ENCODE assay signal across 9 cellular contexts in the genomic region with DNA sequence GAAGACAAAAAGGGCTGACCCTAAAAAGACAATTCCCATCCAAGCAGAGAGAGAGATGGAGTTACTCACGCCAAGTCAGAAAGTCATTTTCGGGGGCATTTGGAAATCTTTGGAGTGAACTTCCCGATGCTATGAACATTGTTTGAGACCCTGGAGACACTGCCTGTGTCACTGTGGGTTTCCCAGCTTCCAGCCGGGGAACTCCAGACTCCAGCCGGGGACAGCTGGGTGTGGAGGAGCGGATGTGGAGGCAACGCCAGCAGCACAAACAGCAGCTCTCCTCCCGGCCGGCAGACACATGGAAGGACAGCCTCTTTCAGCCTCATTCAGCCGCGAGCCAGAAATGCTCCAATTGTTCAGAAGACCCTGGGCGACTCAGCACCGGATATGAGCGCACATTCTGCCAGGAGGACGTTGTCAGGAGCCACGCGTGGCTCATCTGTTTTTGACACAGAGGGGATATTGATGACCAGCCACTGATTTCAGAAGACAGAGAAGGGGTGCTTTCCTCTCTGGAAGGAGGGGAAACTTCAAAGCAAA.
DNase-seq lines count a peak whose midpoint lies in the region; FAIRE-seq and TF ChIP-seq lines count a peak whose summit lies in the region.
"Had no signal": no experiment of that assay in that cellular context is flagged by ENCODE, and none has a peak within 500 bp of the region (broad histone marks: within the 10 kb centered on the region; RNA-seq: fewer than 3 reads in every experiment).

No MANE protein-coding gene starts in this region.

- no peaks in the 10 kb centered on the region for H3K9me3 ChIP-seq in GM23248 (ENCODE audit: low read depth)
- H3K9me3 ChIP-seq in skeletal muscle satellite cell (replicated peaks; ENCODE audit: low read length): no peaks in the 10 kb centered on the region

- WGBS in GM23248 (ENCODE audit: low coverage in 1 of 2, low lambda C conversion rate in 2 of 2, missing lambda C conversion rate in 2 of 2), 2 experiments: 45 to 49% methylated on average over 17 of the region's 17 CpGs

- no peaks in the 10 kb centered on the region for H4K20me1 ChIP-seq in GM23248 (ENCODE audit: insufficient read depth)

- in situ Hi-C loops in GM23248 (cut with MboI): no loop called here

- H3K36me3 ChIP-seq in GM23248 (ENCODE audit: low read depth) (no peaks in the 10 kb centered on the region), skeletal muscle satellite cell (ENCODE audit: insufficient read depth, low read length) (peaks cover 41% of the 10 kb centered on the region)

- peak overlapping the region; percentile 83 to 95 (median 90) for H3K27ac Mint-ChIP-seq in brain
- H3K27ac Mint-ChIP-seq: activated CD4-positive, alpha-beta T cell treated with anti-CD3 and anti-CD28 coated beads, Interleukin-2, amount 10 ng/mL, durations not matched to agents 24 days and 14 days had no signal

- H3K27me3 ChIP-seq in GM23248 (replicated peaks; ENCODE audit: insufficient read depth) (no peaks in the 10 kb centered on the region), skeletal muscle satellite cell (ENCODE audit: control insufficient read depth, insufficient read depth, low read length) (no peaks in the 10 kb centered on the region)

- peak overlapping the region; percentile 30 to 69 (median 52) for H3K4me3 Mint-ChIP-seq in brain
- H3K4me3 Mint-ChIP-seq: activated CD4-positive, alpha-beta T cell treated with anti-CD3 and anti-CD28 coated beads, Interleukin-2, amount 10 ng/mL, durations not matched to agents 24 days and 14 days had no signal

- no peak for TF ChIP-seq CTCF in brain (conservative IDR thresholded peaks at IDR 0.05)

- no peaks in the 10 kb centered on the region for H3K9me3 Mint-ChIP-seq in brain
- H3K9me3 Mint-ChIP-seq: activated CD4-positive, alpha-beta T cell treated with anti-CD3 and anti-CD28 coated beads, Interleukin-2, amount 10 ng/mL, durations not matched to agents 24 days and 14 days had no signal

- peak overlapping the region; percentile 61 for H3K27ac ChIP-seq in GM23248

- no peaks in the 10 kb centered on the region for H3K9me2 ChIP-seq in GM23248 (ENCODE audit: insufficient read depth)

- 0 out of 2 replicates have a peak, but pooled peaks cover 2% of the 10 kb centered on the region for H3K79me2 ChIP-seq in GM23248 (ENCODE audit: insufficient read depth)

- peaks cover 10% of the 10 kb centered on the region for H3K4me1 ChIP-seq in GM23248 (ENCODE audit: insufficient read depth)
- peaks cover 35% of the 10 kb centered on the region for H3K4me1 ChIP-seq in skeletal muscle satellite cell (ENCODE audit: control insufficient read depth, insufficient read depth, low read length)

- H3K9ac ChIP-seq in GM23248 (peak overlapping the region; percentile 59), skeletal muscle satellite cell (ENCODE audit: low read depth, low read length) (peak overlapping the region; percentile 59)

- no peak for FAIRE-seq in RCC 7860 (lab: Jason Lieb, UNC)

- H3K4me3 ChIP-seq in GM23248 (0 out of 2 replicates have a peak overlapping the region, but pooled peaks have one; percentile 25), skeletal muscle satellite cell (ENCODE audit: low read length) (peak overlapping the region; percentile 21)

- H3K36me3 Mint-ChIP-seq in brain: peaks cover 63% of the 10 kb centered on the region

- peaks cover 37% of the 10 kb centered on the region for H3K4me1 Mint-ChIP-seq in brain
- H3K4me1 Mint-ChIP-seq: activated CD4-positive, alpha-beta T cell treated with anti-CD3 and anti-CD28 coated beads, Interleukin-2, amount 10 ng/mL, durations not matched to agents 24 days and 14 days had no signal

- no peaks in the 10 kb centered on the region for H3K27me3 Mint-ChIP-seq in brain
- H3K27me3 Mint-ChIP-seq: activated CD4-positive, alpha-beta T cell treated with anti-CD3 and anti-CD28 coated beads, Interleukin-2, amount 10 ng/mL, durations not matched to agents 24 days and 14 days had no signal

- H3F3A ChIP-seq in GM23248 (ENCODE audit: insufficient read depth): peaks cover 19% of the 10 kb centered on the region

- peak overlapping the region; percentile 52 for H2AFZ ChIP-seq in GM23248

- DNase-seq in GM23248: peak; percentile 73
- peak in 42 of 51 donors; percentile 12 to 77 (median 43) for DNase-seq in hypothalamus (lab: John Stamatoyannopoulos, UW)
- DNase-seq in NCI-H1417 treated with DMSO at 0.1 percent for 48 hours (lab: John Stamatoyannopoulos, UW): no peak
- no peak for DNase-seq in SKM-1 treated with dmso at 0.1 percent for 144 hours (lab: John Stamatoyannopoulos, UW; ENCODE audit: unreplicated experiment)
- no peak for DNase-seq in RCC 7860 (ENCODE audit: low spot score)
- DNase-seq in NCI-H510A (lab: John Stamatoyannopoulos, UW): no peak
- DNase-seq: activated CD4-positive, alpha-beta T cell treated with anti-CD3 and anti-CD28 coated beads, Interleukin-2, amount 10 ng/mL, durations not matched to agents 24 days and 14 days had no signal

- H3K4me2 ChIP-seq in GM23248 (ENCODE audit: unreplicated experiment): peak overlapping the region; percentile 49
- peak overlapping the region; percentile 49 for H3K4me2 ChIP-seq in skeletal muscle satellite cell (ENCODE audit: low read length)

Comparison
In these comparisons a context has a peak if more than half of its experiments do, and no peak if none do; other contexts are left out.
1. DNase-seq: peak in GM23248 (single experiment) and hypothalamus (42 of 51); none in NCI-H1417 treated with DMSO at 0.1 percent for 48 hours (single experiment), SKM-1 treated with dmso at 0.1 percent for 144 hours (single experiment), RCC 7860 (single experiment) and NCI-H510A (single experiment).